In the genomic region with DNA sequence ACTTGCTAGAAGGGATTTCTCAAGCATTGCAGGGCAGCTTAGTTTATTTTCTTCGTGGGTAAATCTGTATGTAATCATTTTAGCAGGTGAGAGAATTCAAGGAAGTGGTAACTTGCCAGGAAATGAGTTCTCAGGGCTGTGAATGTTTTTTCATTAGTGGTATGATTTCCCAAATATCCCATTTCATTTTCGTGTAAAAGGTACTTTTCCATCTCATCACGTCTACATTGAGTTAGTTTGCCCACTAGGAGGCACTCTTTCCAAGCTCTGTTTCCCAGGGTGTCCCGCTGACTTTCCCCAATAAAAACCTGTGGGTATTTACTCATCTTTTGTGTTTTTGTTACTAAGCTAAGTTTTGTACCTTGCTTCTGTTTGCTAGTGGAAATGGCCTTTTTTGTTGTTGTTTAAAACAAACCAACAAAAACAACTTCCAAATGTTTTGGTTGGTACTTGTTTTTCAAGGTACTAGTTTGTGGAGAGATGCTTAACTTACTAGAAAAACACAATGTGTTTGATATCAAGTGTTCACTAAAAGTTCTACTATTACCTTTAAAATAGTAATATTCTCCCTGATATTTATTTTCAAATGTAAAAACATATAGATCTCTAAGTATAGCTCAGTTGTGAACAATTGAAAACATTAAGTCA, we compare ENCODE assay signal across 8 cellular contexts.
DNase-seq lines count a peak whose midpoint lies in the region; ATAC-seq and TF ChIP-seq lines count a peak whose summit lies in the region.

No MANE protein-coding gene starts in this region.

- no peak overlapping the region for H3K27ac ChIP-seq in HL-60 (replicated peaks)
- no peak overlapping the region for H3K27ac ChIP-seq in SK-N-SH (ENCODE audit: low read depth in 2 of 2, low read length in 1 of 2)
- peak overlapping the region in 1 of 4 donors; percentile 33 for H3K27ac ChIP-seq in tibial nerve

- H3K27me3 ChIP-seq in HL-60 (ENCODE audit: insufficient read depth, poor library complexity, severe bottlenecking), result no peaks in the 10 kb centered on the region
- H3K27me3 ChIP-seq in SK-N-SH (ENCODE audit: insufficient read depth), result no peaks in the 10 kb centered on the region
- H3K27me3 ChIP-seq in tibial nerve, result no peaks in the 10 kb centered on the region

- no peak overlapping the region for H3K4me3 Mint-ChIP-seq in memory B cell
- H3K4me3 Mint-ChIP-seq in activated T-helper 17 cell treated with anti-CD3 and anti-CD28 coated beads, Interleukin-2, amount 50 U/mL, for 72 hours, result no peak overlapping the region

- no peak overlapping the region for H2AFZ ChIP-seq in SK-N-SH (ENCODE audit: low read depth)

- CTCF ChIA-PET in SK-N-SH (lab: Yijun Ruan, JAX), result interaction anchor here (0.6 to 7.9 kb wide), 74 partner anchors 10 to 488 kb away, joined by 3 to 128 read pairs (median 4); a partner anchor contains a TSS

- no peak overlapping the region for H3K27ac Mint-ChIP-seq in memory B cell
- H3K27ac Mint-ChIP-seq in activated T-helper 17 cell treated with anti-CD3 and anti-CD28 coated beads, Interleukin-2, amount 50 U/mL, for 72 hours, result no peak overlapping the region

- TF ChIP-seq CTCF in GM12865 (IDR thresholded peaks at IDR 0.05; ENCODE audit: insufficient read depth, low read depth, low read length, missing control alignments) (peak; percentile 75), HL-60 (IDR thresholded peaks at IDR 0.05; ENCODE audit: insufficient read depth, low read length) (peak; percentile 3), SK-N-SH (IDR thresholded peaks at IDR 0.05) (peak; percentile 85), tibial nerve (IDR thresholded peaks at IDR 0.05) (peak; percentile 69 to 79 (median 75))

- peaks cover 4% of the 10 kb centered on the region for H3K27me3 Mint-ChIP-seq in memory B cell
- H3K27me3 Mint-ChIP-seq in activated T-helper 17 cell treated with anti-CD3 and anti-CD28 coated beads, Interleukin-2, amount 50 U/mL, for 72 hours, result peaks cover 7% of the 10 kb centered on the region

- no peaks in the 10 kb centered on the region for H3K79me2 ChIP-seq in SK-N-SH (ENCODE audit: insufficient read depth)

- DNase-seq in Ammon's horn (ENCODE audit: low spot score) (peak; percentile 63), GM12865 (ENCODE audit: low read depth) (peak; percentile 55), HL-60 (ENCODE audit: low read depth in 1 of 2, low spot score in 1 of 2) (peak in 1 of 2 experiments; percentile 12), SK-N-SH (peak; percentile 77), memory B cell (ENCODE audit: low spot score in 2 of 2) (peak; percentile 7 to 14), tibial nerve (ENCODE audit: low spot score in 2 of 2) (peak in 1 of 2 donors; percentile 73)
- peak; percentile 9 for DNase-seq in effector CD4-positive, alpha-beta T cell

- H3K9me3 ChIP-seq in SK-N-SH (0 out of 2 replicates have a peak, but pooled peaks cover 3% of the 10 kb centered on the region), tibial nerve (peaks cover 0 to 3% (median 1%) of the 10 kb centered on the region in 4 donors)

- H3K36me3 ChIP-seq in SK-N-SH (replicated peaks in 1 of 2; ENCODE audit: control insufficient read depth in 1 of 2, insufficient read depth in 2 of 2, low read length in 1 of 2) (no peaks in the 10 kb centered on the region), tibial nerve (no peaks in the 10 kb centered on the region)

- TF ChIP-seq EP300 in SK-N-SH (IDR thresholded peaks at IDR 0.05; ENCODE audit: borderline replicate concordance in 1 of 2, low read depth in 1 of 2, low read length in 1 of 2), result 0 out of 4 replicates have a peak, but pooled peaks of 1 of the 2 experiments have one; percentile 30
- peak in 1 of 2 donors; percentile 45 for TF ChIP-seq EP300 in tibial nerve (IDR thresholded peaks at IDR 0.05)

- no peak for ATAC-seq in memory B cell (ENCODE audit: low read depth)
- no peak for ATAC-seq in activated T-helper 17 cell treated with anti-CD3 and anti-CD28 coated beads, Interleukin-2, amount 50 U/mL, for 72 hours (replicated peaks)

- no peaks in the 10 kb centered on the region for H4K20me1 ChIP-seq in SK-N-SH (ENCODE audit: insufficient read depth)

- no peak for TF ChIP-seq POLR2A in tibial nerve (IDR thresholded peaks at IDR 0.05)

- TF ChIP-seq RAD21 in SK-N-SH (IDR thresholded peaks at IDR 0.05; ENCODE audit: low read length), result peak; percentile 96

- H3F3A ChIP-seq in SK-N-SH (replicated peaks; ENCODE audit: insufficient read depth), result no peaks in the 10 kb centered on the region

- H3K4me3 ChIP-seq in GM12865 (ENCODE audit: low read depth, low read length) (no peak overlapping the region), HL-60 (replicated peaks; ENCODE audit: insufficient read depth, low read length) (no peak overlapping the region), SK-N-SH (ENCODE audit: low read depth in 2 of 2, low read length in 1 of 2) (no peak overlapping the region; a peak in 1 of 4 replicates), tibial nerve (no peak overlapping the region)

- no peaks in the 10 kb centered on the region for H3K9me3 Mint-ChIP-seq in memory B cell
- no peaks in the 10 kb centered on the region for H3K9me3 Mint-ChIP-seq in activated T-helper 17 cell treated with anti-CD3 and anti-CD28 coated beads, Interleukin-2, amount 50 U/mL, for 72 hours

- H3K36me3 Mint-ChIP-seq in memory B cell, result no peaks in the 10 kb centered on the region
- no peaks in the 10 kb centered on the region for H3K36me3 Mint-ChIP-seq in activated T-helper 17 cell treated with anti-CD3 and anti-CD28 coated beads, Interleukin-2, amount 50 U/mL, for 72 hours (ENCODE audit: low read depth)

- POLR2A ChIA-PET in SK-N-SH (lab: Yijun Ruan, JAX), result interaction anchor here (0.6 to 1.3 kb wide), 2 partner anchors 449 to 451 kb away, joined by 4 to 5 read pairs; a partner anchor contains a TSS

- no peaks in the 10 kb centered on the region; a peak in 2 of 4 replicates for H3K4me1 ChIP-seq in SK-N-SH (ENCODE audit: control insufficient read depth in 1 of 2, insufficient read depth in 2 of 2, low read depth in 1 of 2, low read length in 1 of 2)
- H3K4me1 ChIP-seq in tibial nerve, result peaks cover 0 to 8% (median 0%) of the 10 kb centered on the region in 4 donors

- no peak overlapping the region for H3K9ac ChIP-seq in SK-N-SH

- no peaks in the 10 kb centered on the region for H3K4me1 Mint-ChIP-seq in memory B cell
- no peaks in the 10 kb centered on the region for H3K4me1 Mint-ChIP-seq in activated T-helper 17 cell treated with anti-CD3 and anti-CD28 coated beads, Interleukin-2, amount 50 U/mL, for 72 hours

- no peaks in the 10 kb centered on the region for H3K9me2 ChIP-seq in SK-N-SH

- H3K4me2 ChIP-seq in SK-N-SH, result no peak overlapping the region

- 6% methylated on average over 4 of the region's 4 CpGs for WGBS in SK-N-SH (ENCODE audit: low lambda C conversion rate)
- WGBS in tibial nerve, 2 donors, result 1 to 6% methylated on average over 4 of the region's 4 CpGs

TF ChIP-seq in SK-N-SH, 30 proteins besides CTCF, POLR2A, EP300 and RAD21:
- no peak for TF ChIP-seq GATA2 (CRISPR knock-in tag; IDR thresholded peaks at IDR 0.05)
- no peak for TF ChIP-seq TEAD4 (IDR thresholded peaks at IDR 0.05; ENCODE audit: borderline replicate concordance, insufficient read depth)
- TF ChIP-seq SMC3 (IDR thresholded peaks at IDR 0.05; ENCODE audit: low read depth, low read length), result peak; percentile 88
- TF ChIP-seq JUND (IDR thresholded peaks at IDR 0.05), result no peak

Comparison
In these comparisons a context has a peak if more than half of its experiments do, and no peak if none do; other contexts are left out.
1. CTCF ChIP-seq: peak in every context shown above with its lines; median percentile 85 in SK-N-SH; 75 in GM12865; 75 in tibial nerve; 3 in HL-60.